1 cellular context compared by ENCODE assay signal in genomic region chr10:68954904-68955303, GRCh38.
TF ChIP-seq lines count a peak whose summit lies in the region.

No MANE protein-coding gene starts in this region.

TF ChIP-seq in WTC11, 78 proteins besides CTCF, POLR2A, EP300 and RAD21 (continued from another document):
- TF ChIP-seq, protein P1, sequence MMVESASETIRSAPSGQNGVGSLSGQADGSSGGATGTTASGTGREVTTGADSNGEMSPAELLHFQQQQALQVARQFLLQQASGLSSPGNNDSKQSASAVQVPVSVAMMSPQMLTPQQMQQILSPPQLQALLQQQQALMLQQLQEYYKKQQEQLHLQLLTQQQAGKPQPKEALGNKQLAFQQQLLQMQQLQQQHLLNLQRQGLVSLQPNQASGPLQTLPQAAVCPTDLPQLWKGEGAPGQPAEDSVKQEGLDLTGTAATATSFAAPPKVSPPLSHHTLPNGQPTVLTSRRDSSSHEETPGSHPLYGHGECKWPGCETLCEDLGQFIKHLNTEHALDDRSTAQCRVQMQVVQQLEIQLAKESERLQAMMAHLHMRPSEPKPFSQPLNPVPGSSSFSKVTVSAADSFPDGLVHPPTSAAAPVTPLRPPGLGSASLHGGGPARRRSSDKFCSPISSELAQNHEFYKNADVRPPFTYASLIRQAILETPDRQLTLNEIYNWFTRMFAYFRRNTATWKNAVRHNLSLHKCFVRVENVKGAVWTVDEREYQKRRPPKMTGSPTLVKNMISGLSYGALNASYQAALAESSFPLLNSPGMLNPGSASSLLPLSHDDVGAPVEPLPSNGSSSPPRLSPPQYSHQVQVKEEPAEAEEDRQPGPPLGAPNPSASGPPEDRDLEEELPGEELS (CRISPR knock-in tag; IDR thresholded peaks at IDR 0.05) = no peak
- TF ChIP-seq NR2C2 (CRISPR knock-in tag; IDR thresholded peaks at IDR 0.05) = no peak
- TF ChIP-seq OVOL2 (CRISPR knock-in tag; IDR thresholded peaks at IDR 0.05; ENCODE audit: borderline replicate concordance) = no peak
- no peak for TF ChIP-seq MXD4 (CRISPR knock-in tag; IDR thresholded peaks at IDR 0.05; ENCODE audit: borderline replicate concordance)
- no peak for TF ChIP-seq ZBTB43 (CRISPR knock-in tag; IDR thresholded peaks at IDR 0.05)
- no peak for TF ChIP-seq ZNF671 (CRISPR knock-in tag; IDR thresholded peaks at IDR 0.05)
- TF ChIP-seq, protein P2, sequence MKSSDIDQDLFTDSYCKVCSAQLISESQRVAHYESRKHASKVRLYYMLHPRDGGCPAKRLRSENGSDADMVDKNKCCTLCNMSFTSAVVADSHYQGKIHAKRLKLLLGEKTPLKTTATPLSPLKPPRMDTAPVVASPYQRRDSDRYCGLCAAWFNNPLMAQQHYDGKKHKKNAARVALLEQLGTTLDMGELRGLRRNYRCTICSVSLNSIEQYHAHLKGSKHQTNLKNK (CRISPR knock-in tag; IDR thresholded peaks at IDR 0.05) = no peak
- TF ChIP-seq ZNF232 (CRISPR knock-in tag; IDR thresholded peaks at IDR 0.05) = no peak
- TF ChIP-seq, protein P3, sequence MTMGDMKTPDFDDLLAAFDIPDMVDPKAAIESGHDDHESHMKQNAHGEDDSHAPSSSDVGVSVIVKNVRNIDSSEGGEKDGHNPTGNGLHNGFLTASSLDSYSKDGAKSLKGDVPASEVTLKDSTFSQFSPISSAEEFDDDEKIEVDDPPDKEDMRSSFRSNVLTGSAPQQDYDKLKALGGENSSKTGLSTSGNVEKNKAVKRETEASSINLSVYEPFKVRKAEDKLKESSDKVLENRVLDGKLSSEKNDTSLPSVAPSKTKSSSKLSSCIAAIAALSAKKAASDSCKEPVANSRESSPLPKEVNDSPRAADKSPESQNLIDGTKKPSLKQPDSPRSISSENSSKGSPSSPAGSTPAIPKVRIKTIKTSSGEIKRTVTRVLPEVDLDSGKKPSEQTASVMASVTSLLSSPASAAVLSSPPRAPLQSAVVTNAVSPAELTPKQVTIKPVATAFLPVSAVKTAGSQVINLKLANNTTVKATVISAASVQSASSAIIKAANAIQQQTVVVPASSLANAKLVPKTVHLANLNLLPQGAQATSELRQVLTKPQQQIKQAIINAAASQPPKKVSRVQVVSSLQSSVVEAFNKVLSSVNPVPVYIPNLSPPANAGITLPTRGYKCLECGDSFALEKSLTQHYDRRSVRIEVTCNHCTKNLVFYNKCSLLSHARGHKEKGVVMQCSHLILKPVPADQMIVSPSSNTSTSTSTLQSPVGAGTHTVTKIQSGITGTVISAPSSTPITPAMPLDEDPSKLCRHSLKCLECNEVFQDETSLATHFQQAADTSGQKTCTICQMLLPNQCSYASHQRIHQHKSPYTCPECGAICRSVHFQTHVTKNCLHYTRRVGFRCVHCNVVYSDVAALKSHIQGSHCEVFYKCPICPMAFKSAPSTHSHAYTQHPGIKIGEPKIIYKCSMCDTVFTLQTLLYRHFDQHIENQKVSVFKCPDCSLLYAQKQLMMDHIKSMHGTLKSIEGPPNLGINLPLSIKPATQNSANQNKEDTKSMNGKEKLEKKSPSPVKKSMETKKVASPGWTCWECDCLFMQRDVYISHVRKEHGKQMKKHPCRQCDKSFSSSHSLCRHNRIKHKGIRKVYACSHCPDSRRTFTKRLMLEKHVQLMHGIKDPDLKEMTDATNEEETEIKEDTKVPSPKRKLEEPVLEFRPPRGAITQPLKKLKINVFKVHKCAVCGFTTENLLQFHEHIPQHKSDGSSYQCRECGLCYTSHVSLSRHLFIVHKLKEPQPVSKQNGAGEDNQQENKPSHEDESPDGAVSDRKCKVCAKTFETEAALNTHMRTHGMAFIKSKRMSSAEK (CRISPR knock-in tag; IDR thresholded peaks at IDR 0.05; ENCODE audit: borderline replicate concordance) = no peak
- TF ChIP-seq NR1H2 (CRISPR knock-in tag; IDR thresholded peaks at IDR 0.05) = no peak
- no peak for TF ChIP-seq HMGA2 (CRISPR knock-in tag; IDR thresholded peaks at IDR 0.05)
TF ChIP-seq in WTC11: peak in this region for 0.
